8 cellular contexts compared by ENCODE assay signal in genomic region chr2:63589148-63589972, GRCh38. TPM values are rescaled to one million over a fixed set of nuclear protein-coding genes. Genes with fewer than 3 reads are reported as not detected.
DNase-seq lines count a peak whose midpoint lies in the region; ATAC-seq and TF ChIP-seq lines count a peak whose summit lies in the region.

No MANE protein-coding gene starts in this region.

- no peaks in the 10 kb centered on the region for H3K27me3 Mint-ChIP-seq in WTC11 (ENCODE audit: low read depth)
- peaks cover 3% of the 10 kb centered on the region for H3K27me3 Mint-ChIP-seq in glutamatergic neuron (ENCODE audit: unreplicated experiment)

- CTCF ChIA-PET in AG04449 (lab: Yijun Ruan, JAX) (interaction anchor here (1.1 kb wide), 2 partner anchors 11 to 272 kb away, joined by 4 read pairs; no protein-coding TSS in a partner anchor), WTC11 (lab: Charles Lee) (interaction anchor here (0.9 to 1.7 kb wide), 5 partner anchors 10 to 164 kb away, joined by 3 to 6 read pairs (median 3); no protein-coding TSS in a partner anchor)

- H3K27me3 ChIP-seq in psoas muscle (ENCODE audit: insufficient read depth in 3 of 3, low read length in 2 of 3): no peaks in the 10 kb centered on the region

- peak overlapping the region; percentile 97 for H3K27ac Mint-ChIP-seq in WTC11
- H3K27ac Mint-ChIP-seq in glutamatergic neuron (ENCODE audit: unreplicated experiment): peak overlapping the region; percentile 81

- peaks cover 0 to 13% of the 10 kb centered on the region in 2 donors for H3K36me3 ChIP-seq in psoas muscle (ENCODE audit: insufficient read depth in 1 of 2, low read depth in 1 of 2)

- 4 to 5% (median 5%) methylated on average over 26 of the region's 26 CpGs for WGBS in psoas muscle, 3 donors

- peak overlapping the region; percentile 76 for H3K27ac ChIP-seq in psoas muscle

- H3K36me3 Mint-ChIP-seq in WTC11 (peaks cover 25% of the 10 kb centered on the region), glutamatergic neuron (ENCODE audit: unreplicated experiment) (no peaks in the 10 kb centered on the region)

- intact Hi-C loops in psoas muscle (cut with DNase I): loop anchor here in 1 of 2 donors (5.0 kb wide), 1 partner anchor 253 kb away; the partner anchor contains the start of gene UGP2

- H3K4me3 Mint-ChIP-seq in WTC11 (peak overlapping the region; percentile 99), glutamatergic neuron (ENCODE audit: unreplicated experiment) (peak overlapping the region; percentile 97)

- no peaks in the 10 kb centered on the region for H3K9me3 Mint-ChIP-seq in WTC11
- no peaks in the 10 kb centered on the region for H3K9me3 Mint-ChIP-seq in glutamatergic neuron (ENCODE audit: unreplicated experiment)

- POLR2A ChIA-PET in AG04449 (lab: Yijun Ruan, JAX) (interaction anchor here (1.3 to 2.1 kb wide), 2 partner anchors 8 to 253 kb away, joined by 3 to 12 read pairs; partner anchors contain the start of gene UGP2), WTC11 (lab: Charles Lee) (interaction anchor here (0.9 to 1.9 kb wide), 7 partner anchors 10 to 252 kb away, joined by 3 to 14 read pairs (median 7); partner anchors contain the start of gene UGP2)

- ATAC-seq in GM18868 (IDR thresholded peaks at IDR 0.05; ENCODE audit: unreplicated experiment) (peak; percentile 2), HG03439 (IDR thresholded peaks at IDR 0.05; ENCODE audit: unreplicated experiment) (peak; percentile 3), WTC11 (peak; percentile 14), psoas muscle (peak; percentile 27 to 35 (median 31)), HG03039 (IDR thresholded peaks at IDR 0.05; ENCODE audit: unreplicated experiment) (no peak)

- peaks cover 43% of the 10 kb centered on the region for H3K4me1 ChIP-seq in psoas muscle

- no peaks in the 10 kb centered on the region for H3K9me3 ChIP-seq in psoas muscle

- DNase-seq in AG04449 (ENCODE audit: low read depth, low spot score): no peak
- DNase-seq in WTC11 (ENCODE audit: low spot score): peak; percentile 39
- DNase-seq in glutamatergic neuron: no peak
- no peak for DNase-seq in psoas muscle
- DNase-seq in D341Med (ENCODE audit: low spot score): no peak

- H3K4me3 ChIP-seq in AG04449 (ENCODE audit: low read depth, low read length) (peak overlapping the region; percentile 92), psoas muscle (peak overlapping the region; percentile 79)

- TF ChIP-seq CTCF in AG04449 (IDR thresholded peaks at IDR 0.05; ENCODE audit: insufficient read depth, low read length, missing control alignments) (no peak), WTC11 (IDR thresholded peaks at IDR 0.05) (no peak), glutamatergic neuron (IDR thresholded peaks at IDR 0.05; ENCODE audit: partially characterized antibody, unreplicated experiment) (no peak), psoas muscle (IDR thresholded peaks at IDR 0.05) (no peak)

- peaks cover 36% of the 10 kb centered on the region for H3K4me1 Mint-ChIP-seq in WTC11
- no peaks in the 10 kb centered on the region for H3K4me1 Mint-ChIP-seq in glutamatergic neuron (ENCODE audit: low read depth, unreplicated experiment)

TF ChIP-seq in WTC11, 78 proteins besides CTCF, POLR2A, EP300 and RAD21:
- 0 out of 2 replicates have a peak, but pooled peaks have one; percentile 42 for TF ChIP-seq TEAD4 (CRISPR knock-in tag; IDR thresholded peaks at IDR 0.05)
- TF ChIP-seq NFE2L1 (CRISPR knock-in tag; IDR thresholded peaks at IDR 0.05): no peak
- TF ChIP-seq ZNF232 (CRISPR knock-in tag; IDR thresholded peaks at IDR 0.05): 0 out of 2 replicates have a peak, but pooled peaks have one; percentile 1
- TF ChIP-seq ARID4B (CRISPR knock-in tag; IDR thresholded peaks at IDR 0.05; ENCODE audit: borderline replicate concordance): 0 out of 2 replicates have a peak, but pooled peaks have one; percentile 28

RNA-seq across cellular contexts. Expression of gene MDH1, which starts 0.6 kb away (rescaled TPM):
- total RNA-seq in WTC11 (2021) (255 to 268 TPM (median 259 TPM) in 3 replicates), glutamatergic neuron (ENCODE audit: unreplicated experiment) (103 TPM), psoas muscle (100 to 1,000 TPM; 185 to 564 (median 310) TPM)
- polyA plus RNA-seq in psoas muscle: 100 to 1,000 TPM; 256 to 457 (median 386) TPM

RNA-seq across cellular contexts. Expression of gene WDPCP, which starts 1.1 kb away (rescaled TPM):
- 7.3 to 11.6 TPM (median 10.9 TPM) in 3 replicates for total RNA-seq in WTC11 (2021)
- 4.3 TPM for total RNA-seq in glutamatergic neuron (ENCODE audit: unreplicated experiment)
- 10 to 100 TPM in 2 of 4 donors, 1 to 10 TPM in 2; 4.4 to 17.2 (median 11.5) TPM for total RNA-seq in psoas muscle
- polyA plus RNA-seq in psoas muscle: 1 to 10 TPM; 1.7 to 4.0 (median 2.8) TPM
